ENCODE assay signal across 8 cellular contexts in the genomic region with DNA sequence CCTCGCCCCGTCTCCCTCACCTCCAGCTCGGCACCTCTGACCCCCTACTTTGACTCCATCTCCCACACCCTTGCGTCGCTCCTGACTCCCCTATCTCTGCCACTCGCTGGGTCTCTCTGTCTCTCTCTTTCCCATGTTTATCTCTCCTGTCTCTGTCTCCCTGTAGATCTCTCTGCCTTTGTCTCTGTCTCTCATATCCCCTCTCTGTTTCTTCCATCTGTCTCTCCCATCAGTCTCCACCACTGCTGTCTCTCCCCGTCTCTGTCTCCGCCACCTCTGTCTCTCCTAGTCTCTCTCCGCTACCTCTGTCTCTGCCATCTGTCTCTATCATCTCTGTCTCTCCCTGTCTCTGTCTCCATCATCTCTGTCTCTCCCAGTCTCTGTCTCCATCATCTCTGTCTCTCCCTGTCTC. TPM values are rescaled to one million over a fixed set of nuclear protein-coding genes. Genes with fewer than 3 reads are reported as not detected.
DNase-seq lines count a peak whose midpoint lies in the region; ATAC-seq and TF ChIP-seq lines count a peak whose summit lies in the region.

No MANE protein-coding gene starts in this region.

- H3K4me3 ChIP-seq in AG04450 (ENCODE audit: low read depth, low read length) (peak overlapping the region; percentile 63), HFF-Myc (replicated peaks; ENCODE audit: low read depth, low read length) (peak overlapping the region; percentile 45), brain microvascular endothelial cell (ENCODE audit: low read depth, low read length) (peak overlapping the region; percentile 35)

- in situ Hi-C loops in brain microvascular endothelial cell (cut with HindIII; ENCODE audit: low pct_ligation_motif_present, low sequenced_read_pairs): no loop called here

- H3K27me3 Mint-ChIP-seq in mesothelial cell of epicardium (ENCODE audit: low read depth): peaks cover 3% of the 10 kb centered on the region

- H3K36me3 ChIP-seq in brain microvascular endothelial cell (replicated peaks): no peaks in the 10 kb centered on the region

- intact Hi-C loops in posterior cingulate gyrus (cut with DNase I): no loop called here

- H3K27ac Mint-ChIP-seq in mesothelial cell of epicardium: peak overlapping the region; percentile 86

- POLR2A ChIA-PET in AG04450 (lab: Yijun Ruan, JAX): interaction anchor here (0.6 to 2.7 kb wide), 8 partner anchors 13 to 537 kb away, joined by 3 to 56 read pairs (median 4); a partner anchor contains a TSS

- CTCF ChIA-PET in AG04450 (lab: Charles Lee): interaction anchor here (1.0 to 6.3 kb wide), 3 partner anchors 11 to 94 kb away, joined by 6 to 351 read pairs (median 18); no protein-coding TSS in a partner anchor

- no peaks in the 10 kb centered on the region for H3K9me3 Mint-ChIP-seq in mesothelial cell of epicardium

- ATAC-seq in HG02970 (IDR thresholded peaks at IDR 0.05; ENCODE audit: low FRiP score, unreplicated experiment): no peak

- H3K36me3 Mint-ChIP-seq in mesothelial cell of epicardium: no peaks in the 10 kb centered on the region

- DNase-seq in AG04450 (ENCODE audit: low read depth, low spot score) (no peak), HFF-Myc (ENCODE audit: extremely low read depth, low read depth) (no peak), brain microvascular endothelial cell (no peak), mesothelial cell of epicardium (ENCODE audit: low spot score in 2 of 2, unreplicated experiment in 2 of 2) (no peak), posterior cingulate gyrus (no peak), T-helper 9 cell (no peak), pons (ENCODE audit: low spot score) (no peak)

- H3K4me1 Mint-ChIP-seq in mesothelial cell of epicardium: peaks cover 19% of the 10 kb centered on the region

- H3K4me3 Mint-ChIP-seq in mesothelial cell of epicardium: peak overlapping the region; percentile 48

- no peaks in the 10 kb centered on the region; the same call in 1 of the 2 replicates for H3K9me3 ChIP-seq in AG04450 (ENCODE audit: control insufficient read depth, insufficient read depth, low read length)

- peak overlapping the region; percentile 95 for H3K27ac ChIP-seq in AG04450 (ENCODE audit: low read depth, low read length)
- no peak overlapping the region for H3K27ac ChIP-seq in brain microvascular endothelial cell

- H3K27me3 ChIP-seq in AG04450 (ENCODE audit: control insufficient read depth, insufficient read depth, low read length): no peaks in the 10 kb centered on the region
- H3K27me3 ChIP-seq in brain microvascular endothelial cell (replicated peaks): no peaks in the 10 kb centered on the region

- no peak for TF ChIP-seq CTCF in AG04450 (IDR thresholded peaks at IDR 0.05; ENCODE audit: low read depth, low read length)
- no peak for TF ChIP-seq CTCF in HFF-Myc (IDR thresholded peaks at IDR 0.05; ENCODE audit: low read depth, low read length, missing control alignments)
- TF ChIP-seq CTCF in brain microvascular endothelial cell (IDR thresholded peaks at IDR 0.05; ENCODE audit: low read depth, low read length, missing control alignments): no peak
- no peak for TF ChIP-seq CTCF in mesothelial cell of epicardium (IDR thresholded peaks at IDR 0.05; ENCODE audit: unreplicated experiment)

RNA-seq across cellular contexts. Expression of a gene that starts 12.4 kb away (rescaled TPM):
- polyA plus RNA-seq in AG04450 (2011; rRNA removed): 3.6 and 4.4 TPM in 2 replicates
- polyA minus RNA-seq in AG04450 (2011; rRNA and poly(A)+ RNA removed): 3.6 and 4.5 TPM in 2 replicates
- 19.1 to 19.6 TPM (median 19.5 TPM) in 3 replicates for total RNA-seq in mesothelial cell of epicardium

RNA-seq across cellular contexts. Expression of a gene that starts 13.0 kb away (rescaled TPM):
- polyA plus RNA-seq in AG04450 (2011; rRNA removed): 5.0 and 6.6 TPM in 2 replicates
- polyA minus RNA-seq in AG04450 (2011; rRNA and poly(A)+ RNA removed): 4.7 and 9.3 TPM in 2 replicates
- total RNA-seq in mesothelial cell of epicardium: 45.6 to 49.2 TPM (median 46.8 TPM) in 3 replicates

RNA-seq across cellular contexts. Expression of a gene that starts 31.3 kb away (rescaled TPM):
- 2.4 and 5.0 TPM in 2 replicates for polyA plus RNA-seq in AG04450 (2011; rRNA removed)
- polyA minus RNA-seq in AG04450 (2011; rRNA and poly(A)+ RNA removed): 1.0 and 1.3 TPM in 2 replicates
- 24.4 to 25.1 TPM (median 24.6 TPM) in 3 replicates for total RNA-seq in mesothelial cell of epicardium
